24 cellular contexts compared by ENCODE assay signal in genomic region chr1:155773221-155773620, GRCh38.
DNase-seq lines count a peak whose midpoint lies in the region; ATAC-seq and TF ChIP-seq lines count a peak whose summit lies in the region.
"Had no signal": no experiment of that assay in that cellular context is flagged by ENCODE, and none has a peak within 500 bp of the region (broad histone marks: within the 10 kb centered on the region; RNA-seq: fewer than 3 reads in every experiment).

No MANE protein-coding gene starts in this region.

- H3K27me3 ChIP-seq in CD8-positive, alpha-beta T cell (ENCODE audit: insufficient read depth, low read length), result no peaks in the 10 kb centered on the region
- H3K27me3 ChIP-seq in lower lobe of right lung (ENCODE audit: low read depth) (no peaks in the 10 kb centered on the region), right atrium auricular region (no peaks in the 10 kb centered on the region)

- no peaks in the 10 kb centered on the region for H3K9me3 ChIP-seq in CD8-positive, alpha-beta T cell (ENCODE audit: low read length)
- H3K9me3 ChIP-seq in lower lobe of right lung (no peaks in the 10 kb centered on the region), right atrium auricular region (no peaks in the 10 kb centered on the region)
- H3K9me3 ChIP-seq: SK-N-SH had no signal

- no peak overlapping the region for H3K27ac ChIP-seq in CD8-positive, alpha-beta T cell (ENCODE audit: low read depth, low read length)
- H3K27ac ChIP-seq in lower lobe of right lung, result no peak overlapping the region
- H3K27ac ChIP-seq in right atrium auricular region, result no peak overlapping the region

- no peak for ATAC-seq in activated T-cell treated with anti-CD3 and anti-CD28 coated beads, Interleukin-2, amount 50 U/mL, for 72 hours (replicated peaks in 1 of 2)
- no peak for ATAC-seq in activated T-cell treated with anti-CD3 and anti-CD28 coated beads, Interleukin-2, amount 50 U/mL, for 4 hours
- ATAC-seq in CD8-positive, alpha-beta T cell, result no peak
- ATAC-seq in lower lobe of right lung (peak; percentile 21 to 84), HG03025 (IDR thresholded peaks at IDR 0.05; ENCODE audit: low FRiP score, unreplicated experiment) (no peak)
- ATAC-seq: GM23338, HCT116 had no signal

- peak overlapping the region; percentile 81 for H3K27ac Mint-ChIP-seq in activated T-cell treated with anti-CD3 and anti-CD28 coated beads, Interleukin-2, amount 50 U/mL, for 72 hours
- peak overlapping the region; percentile 28 for H3K27ac Mint-ChIP-seq in CD8-positive, alpha-beta T cell
- H3K27ac Mint-ChIP-seq: CD14-positive monocyte, GM23338 had no signal

- intact Hi-C loops in CD8-positive, alpha-beta T cell (cut with DNase I, micrococcal nuclease), result no loop called here
- intact Hi-C loops in lower lobe of right lung (cut with DNase I), result no loop called here

- H3K4me1 ChIP-seq in CD8-positive, alpha-beta T cell (ENCODE audit: insufficient read depth, low read length), result no peaks in the 10 kb centered on the region
- H3K4me1 ChIP-seq in lower lobe of right lung (no peaks in the 10 kb centered on the region), right atrium auricular region (no peaks in the 10 kb centered on the region)

- DNase-seq in activated T-cell treated with anti-CD3 and anti-CD28 coated beads, Interleukin-2, amount 50 U/mL, for 72 hours, result no peak
- DNase-seq in activated T-cell treated with anti-CD3 and anti-CD28 coated beads, Interleukin-2, amount 50 U/mL, for 4 hours, result no peak
- no peak for DNase-seq in CD8-positive, alpha-beta T cell
- DNase-seq in M059J (ENCODE audit: low read depth), result peak; percentile 10
- no peak for DNase-seq in lower lobe of right lung
- no peak for DNase-seq in right atrium auricular region (ENCODE audit: low spot score)
- no peak for DNase-seq in NCI-H187 (lab: John Stamatoyannopoulos, UW)
- DNase-seq: ACHN, AML-193, COR-L47, KBM-7, NCI-H1417, NCI-H187 treated with DMSO at 0.1 percent for 48 hours, NCI-H226, NCI-H524, NCI-H82, OCI-M1, RPMI8226, SHP77 treated with DMSO at 0.1 percent for 48 hours, SK-N-SH had no signal

- CTCF ChIA-PET in CD8-positive, alpha-beta T cell (lab: Charles Lee), result no interaction called here

- H3K36me3 ChIP-seq in CD8-positive, alpha-beta T cell (ENCODE audit: insufficient read depth, low read length), result peaks cover 38% of the 10 kb centered on the region
- H3K36me3 ChIP-seq in lower lobe of right lung, result peaks cover 99% of the 10 kb centered on the region
- peaks cover 87% of the 10 kb centered on the region for H3K36me3 ChIP-seq in right atrium auricular region

- no peak overlapping the region for H3K4me3 ChIP-seq in CD8-positive, alpha-beta T cell (ENCODE audit: low read depth, low read length)
- H3K4me3 ChIP-seq in lower lobe of right lung (no peak overlapping the region), right atrium auricular region (no peak overlapping the region)
- H3K4me3 ChIP-seq: GM23338 had no signal

- H3K4me3 Mint-ChIP-seq in activated T-cell treated with anti-CD3 and anti-CD28 coated beads, Interleukin-2, amount 50 U/mL, for 72 hours, result no peak overlapping the region
- H3K4me3 Mint-ChIP-seq in activated T-cell treated with anti-CD3 and anti-CD28 coated beads, Interleukin-2, amount 50 U/mL, for 4 hours, result no peak overlapping the region
- H3K4me3 Mint-ChIP-seq in CD8-positive, alpha-beta T cell, result no peak overlapping the region
- H3K4me3 Mint-ChIP-seq: CD14-positive monocyte, GM23338 had no signal

- no peaks in the 10 kb centered on the region for H3K27me3 Mint-ChIP-seq in activated T-cell treated with anti-CD3 and anti-CD28 coated beads, Interleukin-2, amount 50 U/mL, for 72 hours (ENCODE audit: low read depth)
- no peaks in the 10 kb centered on the region for H3K27me3 Mint-ChIP-seq in activated T-cell treated with anti-CD3 and anti-CD28 coated beads, Interleukin-2, amount 50 U/mL, for 4 hours (ENCODE audit: low read depth)
- no peaks in the 10 kb centered on the region for H3K27me3 Mint-ChIP-seq in CD8-positive, alpha-beta T cell (ENCODE audit: low read depth)

- H3K36me3 Mint-ChIP-seq in activated T-cell treated with anti-CD3 and anti-CD28 coated beads, Interleukin-2, amount 50 U/mL, for 72 hours (ENCODE audit: insufficient read depth in 2 of 2), result peaks cover 15 to 47% of the 10 kb centered on the region in 2 donors
- H3K36me3 Mint-ChIP-seq in activated T-cell treated with anti-CD3 and anti-CD28 coated beads, Interleukin-2, amount 50 U/mL, for 4 hours (ENCODE audit: insufficient read depth), result peaks cover 55% of the 10 kb centered on the region
- H3K36me3 Mint-ChIP-seq in CD8-positive, alpha-beta T cell, result peaks cover 89% of the 10 kb centered on the region

- peaks cover 4% of the 10 kb centered on the region for H3K4me1 Mint-ChIP-seq in activated T-cell treated with anti-CD3 and anti-CD28 coated beads, Interleukin-2, amount 50 U/mL, for 72 hours (ENCODE audit: low read depth)
- H3K4me1 Mint-ChIP-seq in activated T-cell treated with anti-CD3 and anti-CD28 coated beads, Interleukin-2, amount 50 U/mL, for 4 hours (ENCODE audit: low read depth), result no peaks in the 10 kb centered on the region
- no peaks in the 10 kb centered on the region for H3K4me1 Mint-ChIP-seq in CD8-positive, alpha-beta T cell (ENCODE audit: low read depth)
- H3K4me1 Mint-ChIP-seq: GM23338 had no signal

- TF ChIP-seq CTCF in CD8-positive, alpha-beta T cell (IDR thresholded peaks at IDR 0.05), result no peak
- TF ChIP-seq CTCF in lower lobe of right lung (IDR thresholded peaks at IDR 0.05), result no peak
- no peak for TF ChIP-seq CTCF in right atrium auricular region (IDR thresholded peaks at IDR 0.05)

- POLR2A ChIA-PET in CD8-positive, alpha-beta T cell (lab: Charles Lee), result no interaction called here

- no peaks in the 10 kb centered on the region for H3K9me3 Mint-ChIP-seq in activated T-cell treated with anti-CD3 and anti-CD28 coated beads, Interleukin-2, amount 50 U/mL, for 72 hours
- H3K9me3 Mint-ChIP-seq in activated T-cell treated with anti-CD3 and anti-CD28 coated beads, Interleukin-2, amount 50 U/mL, for 4 hours, result no peaks in the 10 kb centered on the region
- no peaks in the 10 kb centered on the region for H3K9me3 Mint-ChIP-seq in CD8-positive, alpha-beta T cell
- H3K9me3 Mint-ChIP-seq: CD14-positive monocyte, GM23338 had no signal

Comparison
In these comparisons a context has a peak if more than half of its experiments do, and no peak if none do; other contexts are left out.
1. ATAC-seq: peak in lower lobe of right lung (2 of 2); none in activated T-cell treated with anti-CD3 and anti-CD28 coated beads, Interleukin-2, amount 50 U/mL, for 72 hours (0 of 2), activated T-cell treated with anti-CD3 and anti-CD28 coated beads, Interleukin-2, amount 50 U/mL, for 4 hours (0 of 2), CD8-positive, alpha-beta T cell (single experiment) and HG03025 (single experiment).